Comparison of ENCODE assay signal across 16 cellular contexts in genomic region chr4:184635381-184635780, GRCh38. TPM values are rescaled to one million over a fixed set of nuclear protein-coding genes. Genes with fewer than 3 reads are reported as not detected.
DNase-seq lines count a peak whose midpoint lies in the region; ATAC-seq, FAIRE-seq and TF ChIP-seq lines count a peak whose summit lies in the region.
"Had no signal": no experiment of that assay in that cellular context is flagged by ENCODE, and none has a peak within 500 bp of the region (broad histone marks: within the 10 kb centered on the region; RNA-seq: fewer than 3 reads in every experiment).

No MANE protein-coding gene starts in this region.

- POLR2A ChIA-PET in GM12878 (lab: Charles Lee) (interaction anchor here (0.7 to 1.6 kb wide), 4 partner anchors 10 to 18 kb away, joined by 3 to 7 read pairs (median 3); no protein-coding TSS in a partner anchor), HEK293T (lab: Yijun Ruan, JAX) (interaction anchor here (2.6 kb wide), 1 partner anchor 13 kb away, joined by 10 read pairs; the partner anchor contains the start of genes CASP3 and PRIMPOL)

- no peaks in the 10 kb centered on the region for H3K9me3 ChIP-seq in GM12878 (replicated peaks; ENCODE audit: control insufficient read depth, insufficient read depth, low read length)
- H3K9me3 ChIP-seq in kidney (ENCODE audit: control insufficient read depth in 1 of 2, low read length in 2 of 2) = no peaks in the 10 kb centered on the region
- H3K9me3 ChIP-seq in right lobe of liver = no peaks in the 10 kb centered on the region
- H3K9me3 ChIP-seq: BLaER1 treated with 17β-estradiol and CSF1 and Interleukin-3, amounts not matched to agents 10 nM and 100 nM had no signal

- TF ChIP-seq POLR2A in GM12878 (IDR thresholded peaks at IDR 0.05; ENCODE audit: low read depth, low read length) (no peak), right lobe of liver (IDR thresholded peaks at IDR 0.05) (no peak)

- no peak overlapping the region for H3K4me2 ChIP-seq in GM12878 (ENCODE audit: control insufficient read depth, insufficient read depth)
- H3K4me2 ChIP-seq: BLaER1 treated with 17β-estradiol and CSF1 and Interleukin-3, amounts not matched to agents 10 nM and 100 nM had no signal

- H3K79me2 ChIP-seq in GM12878 (ENCODE audit: control insufficient read depth, insufficient read depth, low read length) = peaks cover 33% of the 10 kb centered on the region

- intact Hi-C loops in GM12878 (cut with micrococcal nuclease; ENCODE audit: unreplicated experiment) = no loop called here
- intact Hi-C loops in kidney (cut with DNase I) = no loop called here
- intact Hi-C loops in right lobe of liver (cut with DNase I) = no loop called here
- intact Hi-C loops in sciatic nerve (cut with DNase I) = no loop called here

- H3K4me1 ChIP-seq in GM12878 (ENCODE audit: control insufficient read depth, insufficient read depth, low read length) (no peaks in the 10 kb centered on the region), kidney (ENCODE audit: control insufficient read depth in 1 of 2, insufficient read depth in 1 of 2, low read depth in 1 of 2, low read length in 2 of 2) (no peaks in the 10 kb centered on the region), right lobe of liver (peaks cover 0 to 11% (median 5%) of the 10 kb centered on the region in 4 donors)
- H3K4me1 ChIP-seq: BLaER1 treated with 17β-estradiol and CSF1 and Interleukin-3, amounts not matched to agents 10 nM and 100 nM had no signal

- TF ChIP-seq RAD21 in GM12878 (IDR thresholded peaks at IDR 0.05; ENCODE audit: insufficient read depth, low read depth, low read length) = no peak

- CTCF ChIA-PET in GM12878 (lab: Yijun Ruan, JAX) = interaction anchor here (0.9 to 3.1 kb wide), 2 partner anchors 12 to 19 kb away, joined by 4 to 8 read pairs; no protein-coding TSS in a partner anchor
- CTCF ChIA-PET in HEK293T (lab: Yijun Ruan, JAX) = no interaction called here

- TF ChIP-seq CTCF in GM12878 (IDR thresholded peaks at IDR 0.05 in 2 of 3, conservative IDR thresholded peaks at IDR 0.05 in 1 of 3; ENCODE audit: control insufficient read depth in 2 of 3, extremely low read depth in 1 of 3, insufficient read depth in 1 of 3, low read depth in 3 of 3, low read length in 3 of 3) = no peak
- TF ChIP-seq CTCF in kidney (IDR thresholded peaks at IDR 0.05; ENCODE audit: borderline replicate concordance, extremely low read depth, insufficient read depth) = no peak
- TF ChIP-seq CTCF in right lobe of liver (IDR thresholded peaks at IDR 0.05) = no peak

- no peak overlapping the region for H2AFZ ChIP-seq in GM12878 (ENCODE audit: control insufficient read depth, low read depth, low read length)
- H2AFZ ChIP-seq: GM23248 had no signal

- H3K36me3 ChIP-seq in GM12878 (ENCODE audit: control insufficient read depth in 2 of 2, insufficient read depth in 2 of 2, low read length in 1 of 2) (peaks cover 9 to 41% of the 10 kb centered on the region in 2 experiments), kidney (ENCODE audit: control insufficient read depth in 1 of 2, insufficient read depth in 2 of 2, low read length in 2 of 2) (peaks cover 14 to 25% of the 10 kb centered on the region in 2 donors), right lobe of liver (peaks cover 0 to 65% (median 13%) of the 10 kb centered on the region in 4 donors)

- H4K20me1 ChIP-seq in GM12878 (ENCODE audit: control insufficient read depth, insufficient read depth) = no peaks in the 10 kb centered on the region; the same call in 1 of the 2 replicates

- RAD21 ChIA-PET in GM12878 (lab: Charles Lee; ENCODE audit: unreplicated experiment) = interaction anchor here (0.6 to 1.4 kb wide), 2 partner anchors 9 to 110 kb away, joined by 3 read pairs; no protein-coding TSS in a partner anchor

- DNase-seq in GM12878 (ENCODE audit: low read depth, low spot score) = no peak
- no peak for DNase-seq in kidney
- no peak for DNase-seq in right lobe of liver
- no peak for DNase-seq in HEK293T (ENCODE audit: extremely low spot score)
- no peak for DNase-seq in SKM-1 (lab: John Stamatoyannopoulos, UW; ENCODE audit: unreplicated experiment)
- DNase-seq in sciatic nerve (ENCODE audit: low spot score) = no peak
- DNase-seq: ACHN; CD4-positive, CD25-positive, alpha-beta regulatory T cell; DMS53; GF-D8; GM23248 had no signal

- no peak overlapping the region for H3K9ac ChIP-seq in GM12878 (ENCODE audit: control insufficient read depth, insufficient read depth, low read length)
- H3K9ac ChIP-seq in kidney (ENCODE audit: low read length in 2 of 2) = no peak overlapping the region
- H3K9ac ChIP-seq: BLaER1 treated with 17β-estradiol and CSF1 and Interleukin-3, amounts not matched to agents 10 nM and 100 nM; GM23248 had no signal

- H3K4me3 ChIP-seq in GM12878 (no peak overlapping the region), kidney (ENCODE audit: low read length in 2 of 2) (no peak overlapping the region), right lobe of liver (no peak overlapping the region)
- H3K4me3 ChIP-seq: BLaER1 treated with 17β-estradiol and CSF1 and Interleukin-3, amounts not matched to agents 10 nM and 100 nM; GM23248 had no signal

- peak; percentile 29; the same call in 1 of the 3 replicates for ATAC-seq in GM12878
- peak; percentile 64 to 93 (median 85) for ATAC-seq in right lobe of liver
- ATAC-seq in GM19397 (IDR thresholded peaks at IDR 0.05; ENCODE audit: unreplicated experiment) = no peak
- ATAC-seq in sciatic nerve = no peak
- ATAC-seq: HCT116 had no signal

- 55% methylated on average over 3 of the region's 3 CpGs for WGBS in GM12878 (ENCODE audit: insufficient coverage, insufficient replicate concordance, low lambda C conversion rate, missing lambda C conversion rate)
- 40% methylated on average over 3 of the region's 3 CpGs for WGBS in right lobe of liver (ENCODE audit: insufficient coverage, low coverage, low lambda C conversion rate, missing lambda C conversion rate)

- SMC1A ChIA-PET in GM12878 (lab: Charles Lee; ENCODE audit: uncharacterized antibody, unreplicated experiment) = interaction anchor here (1.0 to 1.6 kb wide), 4 partner anchors 9 to 133 kb away, joined by 3 to 6 read pairs (median 4); partner anchors contain the start of gene CASP3

- no peaks in the 10 kb centered on the region for H3K27me3 ChIP-seq in GM12878 (replicated peaks in 1 of 2; ENCODE audit: control insufficient read depth in 2 of 2, insufficient read depth in 2 of 2, low read length in 1 of 2)
- no peaks in the 10 kb centered on the region for H3K27me3 ChIP-seq in right lobe of liver
- H3K27me3 ChIP-seq: BLaER1 treated with 17β-estradiol and CSF1 and Interleukin-3, amounts not matched to agents 10 nM and 100 nM had no signal

- in situ Hi-C loops in GM12878 (cut with MboI) = no loop called here

- BruUV-seq in GM12878 (replicated peaks; lab: Mats Ljungman, UMichigan) = no TSS peak

- peak; percentile 68 for FAIRE-seq in GM12878 (lab: Jason Lieb, UNC)
- peak; percentile 62 for FAIRE-seq in kidney (lab: Jason Lieb, UNC)
- FAIRE-seq: GM18507, H54 had no signal

- H3K27ac ChIP-seq in GM12878 (ENCODE audit: control insufficient read depth, insufficient read depth) (no peak overlapping the region), kidney (ENCODE audit: low read depth in 2 of 2, low read length in 2 of 2) (no peak overlapping the region), right lobe of liver (no peak overlapping the region)
- H3K27ac ChIP-seq: BLaER1 treated with 17β-estradiol and CSF1 and Interleukin-3, amounts not matched to agents 10 nM and 100 nM; GM23248 had no signal

- TF ChIP-seq EP300 in GM12878 (IDR thresholded peaks at IDR 0.05; ENCODE audit: borderline replicate concordance in 1 of 2, control insufficient read depth in 1 of 2, low read depth in 2 of 2, low read length in 2 of 2) = no peak

RNA-seq across cellular contexts. Expression of gene CASP3, which starts 13.9 kb away (rescaled TPM):
- 20.2 and 24.3 TPM in 2 replicates for total RNA-seq in GM12878 (2013; cell fraction: nucleolus; rRNA removed)
- total RNA-seq in GM12878 (2014; rRNA removed) = 62.4 and 78.7 TPM in 2 replicates
- total RNA-seq in GM12878 (2014; rRNA removed; fragmentation: Illumina TruSeq; extraction: Trizol) = 79.8 TPM in 2 replicates
- total RNA-seq in GM12878 (2021) = 64.7 and 68.4 TPM in 2 replicates
- 32.1 TPM for polyA plus RNA-seq in GM12878 (2011; ENCODE audit: low read depth)
- 83.2 and 128 TPM in 2 replicates for polyA plus RNA-seq in GM12878 (2011; rRNA removed)
- polyA plus RNA-seq in GM12878 (2011; cell fraction: cytosol; rRNA removed) = 24.7 and 28.4 TPM in 2 replicates
- polyA plus RNA-seq in GM12878 (2011; cell fraction: nucleus; rRNA removed) = 23.4 and 27.3 TPM in 2 replicates
- 39.0 and 43.5 TPM in 2 replicates for polyA plus RNA-seq in GM12878 (2012)
- 82.8 and 96.8 TPM in 2 replicates for polyA plus RNA-seq in GM12878 (2014; fragmentation: Illumina TruSeq; extraction: Trizol)
- polyA plus RNA-seq in GM12878 (2014; fragmentation: Nextera tagmentation; extraction: Ambion mirVana) = 10 to 100 TPM; 50.0 to 59.0 TPM
- 58.8 and 69.0 TPM in 2 replicates for polyA plus RNA-seq in GM12878 (2014; rRNA removed)
- polyA plus RNA-seq in GM12878 (2016; fragmentation: Nextera tagmentation; extraction: Ambion mirVana) = 100 to 1,000 TPM; 193 to 194 TPM
- polyA minus RNA-seq in GM12878 (2011; rRNA and poly(A)+ RNA removed) = 20.9 and 26.8 TPM in 2 replicates
- polyA minus RNA-seq in GM12878 (2011; cell fraction: cytosol; rRNA and poly(A)+ RNA removed) = 12.2 and 14.6 TPM in 2 replicates
- polyA minus RNA-seq in GM12878 (2011; cell fraction: nucleus; rRNA and poly(A)+ RNA removed) = 6.6 and 7.8 TPM in 2 replicates
- total RNA-seq in kidney = 22.4 TPM
- polyA plus RNA-seq in kidney (ENCODE audit: insufficient read depth, low read depth, low replicate concordance) = 7.3 TPM
- 10 to 100 TPM in 5 of 6 experiments, 1 to 10 TPM in 1; 9.6 to 19.6 (median 13.2) TPM for total RNA-seq in right lobe of liver
- 17.6 TPM for total RNA-seq in sciatic nerve

RNA-seq across cellular contexts. Expression of gene PRIMPOL, which starts 14.2 kb away (rescaled TPM):
- total RNA-seq in GM12878 (2013; cell fraction: nucleolus; rRNA removed) = 36.9 and 37.3 TPM in 2 replicates
- 10.8 and 16.4 TPM in 2 replicates for total RNA-seq in GM12878 (2014; rRNA removed)
- 16.6 and 17.3 TPM in 2 replicates for total RNA-seq in GM12878 (2014; rRNA removed; fragmentation: Illumina TruSeq; extraction: Trizol)
- total RNA-seq in GM12878 (2021) = 12.8 and 12.9 TPM in 2 replicates
- 4.6 TPM for polyA plus RNA-seq in GM12878 (2011; ENCODE audit: low read depth)
- polyA plus RNA-seq in GM12878 (2011; rRNA removed) = 23.7 and 40.1 TPM in 2 replicates
- 7.6 and 8.0 TPM in 2 replicates for polyA plus RNA-seq in GM12878 (2011; cell fraction: cytosol; rRNA removed)
- 14.7 and 18.9 TPM in 2 replicates for polyA plus RNA-seq in GM12878 (2011; cell fraction: nucleus; rRNA removed)
- 9.9 and 11.1 TPM in 2 replicates for polyA plus RNA-seq in GM12878 (2012)
- polyA plus RNA-seq in GM12878 (2014; fragmentation: Illumina TruSeq; extraction: Trizol) = 11.4 and 12.9 TPM in 2 replicates
- 10 to 100 TPM; 10.6 to 11.5 TPM for polyA plus RNA-seq in GM12878 (2014; fragmentation: Nextera tagmentation; extraction: Ambion mirVana)
- polyA plus RNA-seq in GM12878 (2014; rRNA removed) = 13.6 and 15.1 TPM in 2 replicates
- polyA plus RNA-seq in GM12878 (2016; fragmentation: Nextera tagmentation; extraction: Ambion mirVana) = 10 to 100 TPM; 22.7 to 22.9 TPM
- polyA minus RNA-seq in GM12878 (2011; rRNA and poly(A)+ RNA removed) = 3.0 and 3.9 TPM in 2 replicates
- polyA minus RNA-seq in GM12878 (2011; cell fraction: cytosol; rRNA and poly(A)+ RNA removed) = 2.8 and 6.4 TPM in 2 replicates
- polyA minus RNA-seq in GM12878 (2011; cell fraction: nucleus; rRNA and poly(A)+ RNA removed) = 4.5 and 4.6 TPM in 2 replicates
- 13.1 TPM for total RNA-seq in kidney
- polyA plus RNA-seq in kidney (ENCODE audit: insufficient read depth, low read depth, low replicate concordance) = 10.9 TPM
- total RNA-seq in right lobe of liver = 1 to 10 TPM; 4.0 to 8.7 (median 5.7) TPM
- 30.9 TPM for total RNA-seq in sciatic nerve

Comparison
In these comparisons a context has a peak if more than half of its experiments do, and no peak if none do; other contexts are left out.
1. ATAC-seq: peak in GM12878 (single experiment) and right lobe of liver (4 of 4); none in GM19397 (single experiment) and sciatic nerve (single experiment).